8 cellular contexts compared by ENCODE assay signal in genomic region chr1:43979528-43980254, GRCh38. TPM values are rescaled to one million over a fixed set of nuclear protein-coding genes. Genes with fewer than 3 reads are reported as not detected.
DNase-seq lines count a peak whose midpoint lies in the region; ATAC-seq and TF ChIP-seq lines count a peak whose summit lies in the region.

No MANE protein-coding gene starts in this region.

- whole genome bisulfite sequencing in thyroid gland, 2 donors: 0 to 16% methylated on average over 3 to 5 of the region's 45 CpGs

- no peaks in the 10 kb centered on the region for H3K9me3 ChIP-seq in CD4-positive, alpha-beta memory T cell (ENCODE audit: control insufficient read depth in 1 of 2, low read length in 2 of 2)
- H3K9me3 ChIP-seq in SU-DHL-6 (ENCODE audit: insufficient read depth, low read length) (no peaks in the 10 kb centered on the region), thyroid gland (no peaks in the 10 kb centered on the region)

- CTCF ChIA-PET in CD4-positive, alpha-beta memory T cell (lab: Charles Lee; ENCODE audit: partially characterized antibody): no interaction called here
- CTCF ChIA-PET in HEK293T (lab: Yijun Ruan, JAX): no interaction called here

- no peak for TF ChIP-seq POLR2A in thyroid gland (IDR thresholded peaks at IDR 0.05)

- no peaks in the 10 kb centered on the region for H4K20me1 ChIP-seq in SU-DHL-6 (ENCODE audit: low read depth, low read length)

- peaks cover 23% of the 10 kb centered on the region for H3K36me3 ChIP-seq in CD4-positive, alpha-beta memory T cell (ENCODE audit: insufficient read depth, low read length)
- no peaks in the 10 kb centered on the region for H3K36me3 ChIP-seq in SU-DHL-6 (ENCODE audit: low read length)
- peaks cover 9 to 14% of the 10 kb centered on the region in 2 donors for H3K36me3 ChIP-seq in thyroid gland

- H3K4me3 ChIP-seq in CD4-positive, alpha-beta memory T cell (ENCODE audit: low read length in 2 of 2): peak overlapping the region in 1 of 2 donors; percentile 43
- peak overlapping the region; percentile 53 for H3K4me3 ChIP-seq in SU-DHL-6 (ENCODE audit: insufficient read depth, low read length, poor library complexity, severe bottlenecking)
- peak overlapping the region in 2 of 3 donors; percentile 30 to 52 for H3K4me3 ChIP-seq in thyroid gland (replicated peaks in 1 of 3)

- peak overlapping the region; percentile 72 for H3K9ac ChIP-seq in SU-DHL-6 (ENCODE audit: low read length)

- peaks cover 40% of the 10 kb centered on the region for H3K4me1 ChIP-seq in CD4-positive, alpha-beta memory T cell (ENCODE audit: insufficient read depth, low read length)
- peaks cover 27 to 40% of the 10 kb centered on the region in 2 donors for H3K4me1 ChIP-seq in thyroid gland

- ATAC-seq in memory B cell (ENCODE audit: low read depth): no peak

- H3K4me1 Mint-ChIP-seq in CD4-positive, alpha-beta memory T cell: peaks cover 32 to 51% (median 42%) of the 10 kb centered on the region in 4 donors
- peaks cover 37% of the 10 kb centered on the region for H3K4me1 Mint-ChIP-seq in memory B cell

- intact Hi-C loops in CD4-positive, alpha-beta memory T cell (cut with micrococcal nuclease): no loop called here
- intact Hi-C loops in thyroid gland (cut with DNase I): no loop called here

- TF ChIP-seq CTCF in SU-DHL-6 (IDR thresholded peaks at IDR 0.05; ENCODE audit: insufficient read depth, low read length, poor library complexity, severe bottlenecking) (no peak), thyroid gland (IDR thresholded peaks at IDR 0.05) (no peak)

- H3K79me2 ChIP-seq in SU-DHL-6 (ENCODE audit: insufficient read depth, low read length): peaks cover 35% of the 10 kb centered on the region

- H3K27ac Mint-ChIP-seq in CD4-positive, alpha-beta memory T cell: peak overlapping the region; percentile 7 to 93 (median 86)
- no peak overlapping the region for H3K27ac Mint-ChIP-seq in memory B cell

- H3K27ac ChIP-seq in CD4-positive, alpha-beta memory T cell (ENCODE audit: low read depth, low read length): no peak overlapping the region
- H3K27ac ChIP-seq in SU-DHL-6 (ENCODE audit: low read depth, low read length) (peak overlapping the region; percentile 39), thyroid gland (no peak overlapping the region)

- H3F3A ChIP-seq in SU-DHL-6 (ENCODE audit: insufficient read depth): peaks cover 28% of the 10 kb centered on the region

- DNase-seq in CD4-positive, alpha-beta memory T cell: no peak
- DNase-seq in HEK293T (ENCODE audit: extremely low spot score) (no peak), ecto neural progenitor cell (ENCODE audit: low spot score) (peak; percentile 71), memory B cell (ENCODE audit: low spot score in 2 of 2) (no peak), thyroid gland (peak; percentile 41 to 46), COLO829 (ENCODE audit: low spot score) (no peak), HuH-7 (ENCODE audit: low spot score) (no peak)

- no peaks in the 10 kb centered on the region for H3K9me3 Mint-ChIP-seq in CD4-positive, alpha-beta memory T cell
- no peaks in the 10 kb centered on the region for H3K9me3 Mint-ChIP-seq in memory B cell

- POLR2A ChIA-PET in CD4-positive, alpha-beta memory T cell (lab: Charles Lee; ENCODE audit: partially characterized antibody): no interaction called here
- POLR2A ChIA-PET in HEK293T (lab: Yijun Ruan, JAX): no interaction called here

- peak overlapping the region; percentile 66 for H3K4me2 ChIP-seq in SU-DHL-6 (ENCODE audit: low read depth, low read length, poor library complexity, severe bottlenecking)

- H3K27me3 Mint-ChIP-seq in CD4-positive, alpha-beta memory T cell: no peaks in the 10 kb centered on the region
- no peaks in the 10 kb centered on the region for H3K27me3 Mint-ChIP-seq in memory B cell

- no peaks in the 10 kb centered on the region for H3K27me3 ChIP-seq in CD4-positive, alpha-beta memory T cell (ENCODE audit: insufficient read depth, low read length)
- H3K27me3 ChIP-seq in SU-DHL-6 (ENCODE audit: low read length) (no peaks in the 10 kb centered on the region), thyroid gland (no peaks in the 10 kb centered on the region)

- H3K9me2 ChIP-seq in SU-DHL-6 (replicated peaks; ENCODE audit: insufficient read depth, low read length): no peaks in the 10 kb centered on the region

- H2AFZ ChIP-seq in SU-DHL-6 (ENCODE audit: low read depth, low read length, severe bottlenecking): no peak overlapping the region

- peaks cover 21 to 36% of the 10 kb centered on the region in 2 donors for H3K36me3 Mint-ChIP-seq in CD4-positive, alpha-beta memory T cell
- peaks cover 19% of the 10 kb centered on the region for H3K36me3 Mint-ChIP-seq in memory B cell

- peak overlapping the region; percentile 80 to 91 (median 88) for H3K4me3 Mint-ChIP-seq in CD4-positive, alpha-beta memory T cell
- H3K4me3 Mint-ChIP-seq in memory B cell: peak overlapping the region; percentile 85

TF ChIP-seq in HEK293T, 16 proteins besides CTCF, POLR2A, EP300 and RAD21:
- TF ChIP-seq BHLHE40 (IDR thresholded peaks at IDR 0.05; ENCODE audit: borderline replicate concordance): no peak
- TF ChIP-seq L3MBTL2 (conservative IDR thresholded peaks at IDR 0.05): peak; percentile 85

RNA-seq across cellular contexts. Expression of gene B4GALT2, which starts 0.7 kb away (rescaled TPM):
- total RNA-seq in CD4-positive, alpha-beta memory T cell: 1 to 10 TPM in 1 of 2 experiments, under 1 TPM in 1; 0.58 to 2.1 TPM
- polyA plus RNA-seq in CD4-positive, alpha-beta memory T cell: 1 to 10 TPM in 1 of 2 donors, under 1 TPM in 1; 0.26 to 1.5 TPM
- total RNA-seq in thyroid gland: 10 to 100 TPM; 22.3 to 30.3 (median 24.7) TPM

RNA-seq across cellular contexts. Expression of gene ATP6V0B, which starts 4.9 kb away (rescaled TPM):
- 10 to 100 TPM; 59.8 to 73.9 TPM for total RNA-seq in CD4-positive, alpha-beta memory T cell
- 100 to 1,000 TPM; 186 to 310 TPM for polyA plus RNA-seq in CD4-positive, alpha-beta memory T cell
- total RNA-seq in thyroid gland: 100 to 1,000 TPM; 128 to 302 (median 216) TPM

RNA-seq across cellular contexts. Expression of gene DPH2, which starts 9.9 kb away (rescaled TPM):
- total RNA-seq in CD4-positive, alpha-beta memory T cell: 10 to 100 TPM; 25.5 to 28.5 TPM
- polyA plus RNA-seq in CD4-positive, alpha-beta memory T cell: 10 to 100 TPM; 29.1 to 33.1 TPM
- 10 to 100 TPM; 13.4 to 26.7 (median 22.3) TPM for total RNA-seq in thyroid gland

RNA-seq across cellular contexts. Expression of gene CCDC24, which starts 11.7 kb away (rescaled TPM):
- total RNA-seq in CD4-positive, alpha-beta memory T cell: 1 to 10 TPM; 1.5 to 1.9 TPM
- polyA plus RNA-seq in CD4-positive, alpha-beta memory T cell: 1 to 10 TPM; 1.1 to 1.4 TPM
- total RNA-seq in thyroid gland: 10 to 100 TPM in 3 of 4 donors, 1 to 10 TPM in 1; 8.0 to 25.4 (median 11.7) TPM

RNA-seq across cellular contexts. Expression of gene IPO13, which starts 32.9 kb away (rescaled TPM):
- total RNA-seq in CD4-positive, alpha-beta memory T cell: 10 to 100 TPM; 18.5 to 20.0 TPM
- polyA plus RNA-seq in CD4-positive, alpha-beta memory T cell: 10 to 100 TPM in 1 of 2 donors, 1 to 10 TPM in 1; 7.5 to 16.8 TPM
- 10 to 100 TPM; 21.1 to 48.1 (median 42.0) TPM for total RNA-seq in thyroid gland

Comparison
In these comparisons a context has a peak if more than half of its experiments do, and no peak if none do; other contexts are left out.
1. DNase-seq: peak in ecto neural progenitor cell (single experiment) and thyroid gland (2 of 2); none in CD4-positive, alpha-beta memory T cell (0 of 5), HEK293T (single experiment), memory B cell (0 of 2), COLO829 (single experiment) and HuH-7 (single experiment).
2. RNA of gene B4GALT2, which starts 0.7 kb away (total RNA-seq): 22.3 to 30.3 TPM in thyroid gland; 0.58 to 2.1 TPM in CD4-positive, alpha-beta memory T cell; every median in the first group is over 4 times any median in the second.